ENCODE assay signal across 35 cellular contexts in genomic region chr2:47598476-47598875, GRCh38. TPM values are rescaled to one million over a fixed set of nuclear protein-coding genes. Genes with fewer than 3 reads are reported as not detected.
"Had no signal": no experiment of that assay in that cellular context is flagged by ENCODE, and none has a peak within 500 bp of the region (broad histone marks: within the 10 kb centered on the region; RNA-seq: fewer than 3 reads in every experiment).

No MANE protein-coding gene starts in this region.

- H3K27me3 Mint-ChIP-seq: activated CD4-positive, alpha-beta T cell treated with anti-CD3 and anti-CD28 coated beads, Interleukin-2, amount 10 ng/mL, durations not matched to agents 7 days and 5 days had no signal

- H3K36me3 ChIP-seq: SJSA1 had no signal

- H3K4me3 ChIP-seq: SJSA1 had no signal

- H3K4me1 Mint-ChIP-seq: activated CD4-positive, alpha-beta T cell treated with anti-CD3 and anti-CD28 coated beads for 36 hours; activated CD4-positive, alpha-beta T cell treated with anti-CD3 and anti-CD28 coated beads, Interleukin-2, amount 10 ng/mL, durations not matched to agents 7 days and 5 days had no signal

- H3K4me2 ChIP-seq: SK-N-SH had no signal

- ATAC-seq: activated CD4-positive, alpha-beta T cell treated with anti-CD3 and anti-CD28 coated beads for 36 hours; activated CD4-positive, CD25-positive, alpha-beta regulatory T cell treated with anti-CD3 and anti-CD28 coated beads, Interleukin-2, amount 50 U/mL, for 24 hours; activated naive CD4-positive, alpha-beta T cell treated with anti-CD3 and anti-CD28 coated beads, Interleukin-2, amount 50 U/mL, for 72 hours; activated T-cell treated with anti-CD3 and anti-CD28 coated beads, Interleukin-2, amount 50 U/mL, for 4 hours; WTC11 had no signal

- H3K36me3 Mint-ChIP-seq: brain had no signal

- H3K27ac ChIP-seq: SJSA1 had no signal

- H3K9me3 Mint-ChIP-seq: activated CD4-positive, alpha-beta T cell treated with anti-CD3 and anti-CD28 coated beads, Interleukin-2, amount 10 ng/mL, durations not matched to agents 7 days and 5 days; activated naive CD4-positive, alpha-beta T cell treated with anti-CD3 and anti-CD28 coated beads for 36 hours; activated naive CD4-positive, alpha-beta T cell treated with anti-CD3 and anti-CD28 coated beads, Interleukin-2, amount 50 U/mL, for 72 hours; activated T-cell treated with anti-CD3 and anti-CD28 coated beads, Interleukin-2, amount 50 U/mL, for 4 hours; activated T-helper 1 cell treated with anti-CD3 and anti-CD28 coated beads, Interleukin-12 subunit alpha, Interleukin-12 subunit beta, Interleukin-2, Interleukin-4 antibody, amounts not matched to agents 30 ng/mL and 10 ng/mL and 1 ng/mL, durations not matched to agents 14 hours and 24 hours and 36 hours; T-helper 1 cell treated with Interleukin-12 subunit alpha and Interleukin-12 subunit beta and Interleukin-4 antibody, amounts not matched to agents 30 μg/mL and 1 μg/mL, for 36 hours; T-helper 2 cell treated with Interferon-gamma antibody and Interleukin-4, amounts not matched to agents 5 μg/mL and 100 μg/mL, for 36 hours had no signal

- H3K4me1 ChIP-seq: SJSA1 had no signal

- H3K9me3 ChIP-seq: SJSA1, SK-N-SH had no signal

- DNase-seq: activated CD4-positive, alpha-beta T cell treated with anti-CD3 and anti-CD28 coated beads for 36 hours; activated CD4-positive, alpha-beta T cell treated with anti-CD3 and anti-CD28 coated beads, Interleukin-2, amount 10 ng/mL, durations not matched to agents 7 days and 5 days; activated CD4-positive, alpha-beta T cell treated with anti-CD3 and anti-CD28 coated beads, Interleukin-2, amount 50 U/mL, for 48 hours; activated CD8-positive, alpha-beta memory T cell treated with anti-CD3 and anti-CD28 coated beads, Interleukin-2, amount 50 U/mL, for 4 hours; activated gamma-delta T cell treated with Interleukin-2 at 50 U/mL for 16 hours; activated naive CD4-positive, alpha-beta T cell treated with anti-CD3 and anti-CD28 coated beads for 36 hours; activated T-cell treated with anti-CD3 and anti-CD28 coated beads for 4 hours; activated T-cell treated with anti-CD3 and anti-CD28 coated beads, Interleukin-2, amount 50 U/mL, for 4 hours; anterior cingulate cortex; caudate nucleus; cerebellar nuclear complex; Kasumi-1; KG1; MM.1S; NCI-H1092; NCI-H1436 treated with DMSO at 0.1 percent for 48 hours; NCI-H1694 treated with DMSO at 0.1 percent for 48 hours; NCI-H2029; NCI-H510A; NCI-H526; NCI-H748 treated with DMSO at 0.1 percent for 48 hours; OCI-M1; SHP77; SK-N-SH had no signal

- H3K9ac ChIP-seq: SK-N-SH had no signal

- FAIRE-seq: bronchial epithelial cell, TTC549 had no signal

- H3K27ac Mint-ChIP-seq: activated CD4-positive, alpha-beta T cell treated with anti-CD3 and anti-CD28 coated beads for 36 hours; activated CD4-positive, alpha-beta T cell treated with anti-CD3 and anti-CD28 coated beads, Interleukin-2, amount 10 ng/mL, durations not matched to agents 7 days and 5 days; activated naive CD4-positive, alpha-beta T cell treated with anti-CD3 and anti-CD28 coated beads for 36 hours; activated T-helper 1 cell treated with anti-CD3 and anti-CD28 coated beads, Interleukin-12 subunit alpha, Interleukin-12 subunit beta, Interleukin-2, Interleukin-4 antibody, amounts not matched to agents 30 ng/mL and 10 ng/mL and 1 ng/mL, durations not matched to agents 14 hours and 24 hours and 36 hours; brain; T-helper 1 cell treated with Interleukin-12 subunit alpha and Interleukin-12 subunit beta and Interleukin-4 antibody, amounts not matched to agents 30 μg/mL and 1 μg/mL, for 36 hours; T-helper 2 cell treated with Interferon-gamma antibody and Interleukin-4, amounts not matched to agents 5 μg/mL and 100 μg/mL, for 36 hours; WTC11 had no signal

- H3K4me3 Mint-ChIP-seq: activated CD4-positive, alpha-beta T cell treated with anti-CD3 and anti-CD28 coated beads for 36 hours; activated CD4-positive, alpha-beta T cell treated with anti-CD3 and anti-CD28 coated beads, Interleukin-2, amount 10 ng/mL, durations not matched to agents 7 days and 5 days; activated naive CD4-positive, alpha-beta T cell treated with anti-CD3 and anti-CD28 coated beads for 36 hours; activated T-cell treated with anti-CD3 and anti-CD28 coated beads, Interleukin-2, amount 50 U/mL, for 4 hours; activated T-helper 1 cell treated with anti-CD3 and anti-CD28 coated beads, Interleukin-12 subunit alpha, Interleukin-12 subunit beta, Interleukin-2, Interleukin-4 antibody, amounts not matched to agents 30 ng/mL and 10 ng/mL and 1 ng/mL, durations not matched to agents 14 hours and 24 hours and 36 hours; brain; T-helper 1 cell treated with Interleukin-12 subunit alpha and Interleukin-12 subunit beta and Interleukin-4 antibody, amounts not matched to agents 30 μg/mL and 1 μg/mL, for 36 hours; T-helper 2 cell treated with Interferon-gamma antibody and Interleukin-4, amounts not matched to agents 5 μg/mL and 100 μg/mL, for 36 hours; WTC11 had no signal

RNA-seq across cellular contexts. Expression of gene KCNK12, which starts 27.7 kb away (rescaled TPM):
- total RNA-seq: RPMI7951, SJSA1 had no signal
- polyA plus RNA-seq: SK-N-SH had no signal
